In the genomic region with DNA sequence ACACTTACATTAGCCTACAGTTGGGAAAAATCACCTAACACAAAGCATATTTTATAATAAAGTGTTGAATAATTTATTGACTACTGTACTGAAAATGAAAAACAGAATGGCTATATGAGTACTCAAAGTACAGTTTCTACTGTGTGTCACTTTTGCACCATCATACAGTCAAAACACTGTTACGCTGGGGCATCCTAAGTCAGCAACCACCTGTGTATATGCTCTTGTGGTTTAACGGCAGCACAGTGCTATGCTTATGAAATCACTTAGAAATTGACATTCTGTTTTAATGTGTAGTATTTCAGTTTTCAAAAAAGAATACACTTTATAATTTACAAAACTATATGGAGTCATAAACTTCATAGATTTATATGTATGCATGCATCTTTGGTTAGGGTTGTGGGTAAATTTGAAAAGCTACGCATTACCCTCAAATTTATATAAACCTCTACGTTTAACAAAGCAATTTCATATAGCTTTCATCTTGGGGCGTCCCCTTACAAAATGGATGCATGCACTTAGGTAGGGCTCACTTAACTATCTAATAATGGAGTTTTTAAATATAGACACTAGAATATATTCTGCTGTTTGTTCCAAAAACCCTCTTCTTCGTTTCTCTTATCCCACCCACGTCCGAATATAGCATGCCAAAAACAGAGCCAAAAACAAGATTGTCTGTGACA, we compare ENCODE assay signal across 8 cellular contexts. TPM values are rescaled to one million over a fixed set of nuclear protein-coding genes. Genes with fewer than 3 reads are reported as not detected.
DNase-seq lines count a peak whose midpoint lies in the region; ATAC-seq and TF ChIP-seq lines count a peak whose summit lies in the region.

No MANE protein-coding gene starts in this region.

- POLR2A ChIA-PET in BJ (lab: Charles Lee): interaction anchor here (0.6 to 0.9 kb wide), 3 partner anchors 133 to 190 kb away, joined by 3 read pairs; no protein-coding TSS in a partner anchor

- peak; percentile 0 for ATAC-seq in HG03432 (IDR thresholded peaks at IDR 0.05; ENCODE audit: unreplicated experiment)
- no peak for ATAC-seq in HG02973 (IDR thresholded peaks at IDR 0.05; ENCODE audit: unreplicated experiment)
- ATAC-seq in foreskin keratinocyte: no peak

- H3K9me3 ChIP-seq in adipocyte (ENCODE audit: control insufficient read depth, low read length) (no peaks in the 10 kb centered on the region), muscle layer of colon (ENCODE audit: low read length) (no peaks in the 10 kb centered on the region)

- H3K27me3 ChIP-seq in BJ (ENCODE audit: control insufficient read depth, insufficient read depth, low read length) (no peaks in the 10 kb centered on the region), adipocyte (replicated peaks; ENCODE audit: control insufficient read depth, insufficient read depth, low read length) (no peaks in the 10 kb centered on the region), muscle layer of colon (ENCODE audit: control insufficient read depth in 1 of 2, insufficient read depth in 2 of 2, low read length in 2 of 2) (no peaks in the 10 kb centered on the region), foreskin keratinocyte (no peaks in the 10 kb centered on the region)

- CTCF ChIA-PET in BJ (lab: Yijun Ruan, JAX): interaction anchor here (0.8 to 1.2 kb wide), 2 partner anchors 17 to 199 kb away, joined by 3 read pairs; no protein-coding TSS in a partner anchor

- TF ChIP-seq CTCF in BJ (IDR thresholded peaks at IDR 0.05; ENCODE audit: insufficient read depth, low read depth, low read length) (no peak), foreskin keratinocyte (conservative IDR thresholded peaks at IDR 0.05) (no peak)

- H3K36me3 ChIP-seq in BJ (ENCODE audit: control insufficient read depth, insufficient read depth, low read length) (no peaks in the 10 kb centered on the region), adipocyte (ENCODE audit: control insufficient read depth, insufficient read depth, low read length, severe bottlenecking) (no peaks in the 10 kb centered on the region), muscle layer of colon (ENCODE audit: insufficient read depth, low read length) (no peaks in the 10 kb centered on the region)

- H3K4me1 ChIP-seq in adipocyte (ENCODE audit: control insufficient read depth, insufficient read depth, low read length) (peaks cover 32% of the 10 kb centered on the region), muscle layer of colon (ENCODE audit: insufficient read depth, low read length) (peaks cover 7% of the 10 kb centered on the region), foreskin keratinocyte (peaks cover 10% of the 10 kb centered on the region)

- H3K9ac ChIP-seq in adipocyte (ENCODE audit: low read length): peak overlapping the region; percentile 63
- H3K9ac ChIP-seq in muscle layer of colon (ENCODE audit: low read length): no peak overlapping the region

- no peak overlapping the region for H3K27ac ChIP-seq in muscle layer of colon (ENCODE audit: low read depth, low read length)
- no peak overlapping the region for H3K27ac ChIP-seq in foreskin keratinocyte

- peak overlapping the region; percentile 88 for H3K4me3 ChIP-seq in BJ (ENCODE audit: low read depth, low read length)
- peak overlapping the region; percentile 94 for H3K4me3 ChIP-seq in adipocyte (ENCODE audit: low read length)
- H3K4me3 ChIP-seq in muscle layer of colon (ENCODE audit: low read depth in 1 of 2, low read length in 2 of 2): peak overlapping the region; percentile 55 to 62

- DNase-seq in BJ (ENCODE audit: low read depth) (no peak), adipocyte (ENCODE audit: low read depth) (no peak), foreskin keratinocyte (no peak), NCI-H446 treated with DMSO at 0.1 percent for 48 hours (lab: John Stamatoyannopoulos, UW) (no peak), NCI-H2227 (lab: John Stamatoyannopoulos, UW; ENCODE audit: unreplicated experiment) (no peak)

RNA-seq across cellular contexts. Expression of gene NEIL3, which starts 0.7 kb away (rescaled TPM):
- polyA plus RNA-seq in BJ (2011; rRNA removed) (3.6 and 5.5 TPM in 2 replicates), foreskin keratinocyte (4.3 and 7.7 TPM in 2 replicates)
- polyA minus RNA-seq in BJ (2011; rRNA and poly(A)+ RNA removed): 4.0 and 4.9 TPM in 2 replicates
- total RNA-seq in foreskin keratinocyte: 10.1 and 14.2 TPM in 2 replicates
